Comparison of ENCODE assay signal across 9 cellular contexts in the genomic region with DNA sequence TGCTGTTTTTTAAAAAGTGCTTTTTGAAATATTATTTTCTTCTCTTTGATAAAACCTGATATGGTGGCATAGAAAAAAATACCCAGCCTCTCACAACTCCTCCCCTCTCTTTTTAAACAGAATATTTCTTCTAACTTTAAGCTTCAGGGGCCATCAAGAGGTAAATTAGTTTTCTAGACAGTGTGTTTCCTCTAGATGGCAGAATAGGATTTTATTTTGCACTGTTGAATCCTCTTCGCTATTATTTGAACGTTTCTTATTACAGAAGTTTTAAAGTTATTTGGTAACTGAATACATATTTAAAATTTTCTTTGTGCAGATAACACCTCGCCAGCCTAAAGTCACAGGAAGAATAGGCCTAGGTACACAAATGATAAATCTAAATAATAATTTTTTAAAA. TPM values are rescaled to one million over a fixed set of nuclear protein-coding genes. Genes with fewer than 3 reads are reported as not detected.
DNase-seq lines count a peak whose midpoint lies in the region; ATAC-seq and TF ChIP-seq lines count a peak whose summit lies in the region.
"Had no signal": no experiment of that assay in that cellular context is flagged by ENCODE, and none has a peak within 500 bp of the region (broad histone marks: within the 10 kb centered on the region; RNA-seq: fewer than 3 reads in every experiment).

No MANE protein-coding gene starts in this region.

- H3K9me3 ChIP-seq in DOHH2 (ENCODE audit: control insufficient read depth, insufficient read depth, low read length) (no peaks in the 10 kb centered on the region), liver (ENCODE audit: control insufficient read depth in 4 of 4, low read length in 3 of 4) (no peaks in the 10 kb centered on the region)

- TF ChIP-seq CTCF in DOHH2 (IDR thresholded peaks at IDR 0.05; ENCODE audit: low read depth, low read length, poor library complexity, severe bottlenecking) (peak; percentile 54), liver (IDR thresholded peaks at IDR 0.05; ENCODE audit: low read depth, low read length, missing input control) (peak; percentile 38)

- H3K9ac ChIP-seq in liver (ENCODE audit: low read depth in 1 of 2, low read length in 2 of 2): no peak overlapping the region

- no peak overlapping the region for H3K27ac ChIP-seq in DOHH2 (ENCODE audit: low read depth, low read length)
- H3K27ac ChIP-seq in liver (ENCODE audit: low read depth in 1 of 2, low read length in 2 of 2): no peak overlapping the region

- 12% methylated on average over 3 of the region's 3 CpGs for WGBS in liver

- TF ChIP-seq RAD21 in liver (IDR thresholded peaks at IDR 0.05): peak; percentile 77

- no peak for ATAC-seq in HG03521 (IDR thresholded peaks at IDR 0.05; ENCODE audit: unreplicated experiment)

- H3K36me3 ChIP-seq in DOHH2 (ENCODE audit: control insufficient read depth, low read length) (no peaks in the 10 kb centered on the region), liver (ENCODE audit: control insufficient read depth in 4 of 4, insufficient read depth in 3 of 4, low read depth in 1 of 4, low read length in 3 of 4) (no peaks in the 10 kb centered on the region)

- H4K20me1 ChIP-seq in DOHH2 (ENCODE audit: control insufficient read depth, insufficient read depth, low read depth, low read length): no peaks in the 10 kb centered on the region

- no peak overlapping the region for H3K4me2 ChIP-seq in DOHH2 (ENCODE audit: low read length)

- no peaks in the 10 kb centered on the region for H3K79me2 ChIP-seq in DOHH2 (ENCODE audit: control insufficient read depth, low read length)

- H3K27me3 ChIP-seq in DOHH2 (ENCODE audit: control insufficient read depth, low read length) (no peaks in the 10 kb centered on the region), liver (ENCODE audit: control insufficient read depth in 4 of 4, insufficient read depth in 4 of 4, low read length in 3 of 4) (no peaks in the 10 kb centered on the region)

- H3K4me3 ChIP-seq in DOHH2 (ENCODE audit: low read length) (no peak overlapping the region), liver (ENCODE audit: low read depth in 1 of 3, low read length in 3 of 3) (no peak overlapping the region)

- no peaks in the 10 kb centered on the region for H3F3A ChIP-seq in DOHH2 (ENCODE audit: control insufficient read depth, insufficient read depth)

- DNase-seq in M059J (ENCODE audit: low read depth) (peak; percentile 21), amniotic epithelial cell (ENCODE audit: low read depth) (peak; percentile 51), SKM-1 treated with dmso at 0.1 percent for 144 hours (lab: John Stamatoyannopoulos, UW; ENCODE audit: unreplicated experiment) (no peak), HK-2 (ENCODE audit: unreplicated experiment) (no peak), CD1c-positive myeloid dendritic cell (ENCODE audit: extremely low spot score) (no peak)
- DNase-seq: NCI-H2029 treated with DMSO at 0.1 percent for 48 hours had no signal

- H3K9me2 ChIP-seq in DOHH2 (replicated peaks; ENCODE audit: control insufficient read depth, low read length): no peaks in the 10 kb centered on the region

- H3K4me1 ChIP-seq in DOHH2 (ENCODE audit: control insufficient read depth, low read length) (no peaks in the 10 kb centered on the region), liver (ENCODE audit: control insufficient read depth in 4 of 4, insufficient read depth in 4 of 4, low read length in 3 of 4) (no peaks in the 10 kb centered on the region)

TF ChIP-seq in liver, 16 proteins besides CTCF, POLR2A, EP300 and RAD21:
- no peak for TF ChIP-seq FOXA2 (IDR thresholded peaks at IDR 0.05)
- TF ChIP-seq GABPA (IDR thresholded peaks at IDR 0.05 in 1 of 2, conservative IDR thresholded peaks at IDR 0.05 in 1 of 2): no peak
- TF ChIP-seq FOXA1 (IDR thresholded peaks at IDR 0.05): no peak
- TF ChIP-seq HNF4A (conservative IDR thresholded peaks at IDR 0.05): no peak
- no peak for TF ChIP-seq NR2F2 (IDR thresholded peaks at IDR 0.05)
- TF ChIP-seq JUND (IDR thresholded peaks at IDR 0.05): no peak
- TF ChIP-seq TAF1 (conservative IDR thresholded peaks at IDR 0.05): no peak
- TF ChIP-seq RXRA (IDR thresholded peaks at IDR 0.05): no peak
- TF ChIP-seq, protein P1, sequence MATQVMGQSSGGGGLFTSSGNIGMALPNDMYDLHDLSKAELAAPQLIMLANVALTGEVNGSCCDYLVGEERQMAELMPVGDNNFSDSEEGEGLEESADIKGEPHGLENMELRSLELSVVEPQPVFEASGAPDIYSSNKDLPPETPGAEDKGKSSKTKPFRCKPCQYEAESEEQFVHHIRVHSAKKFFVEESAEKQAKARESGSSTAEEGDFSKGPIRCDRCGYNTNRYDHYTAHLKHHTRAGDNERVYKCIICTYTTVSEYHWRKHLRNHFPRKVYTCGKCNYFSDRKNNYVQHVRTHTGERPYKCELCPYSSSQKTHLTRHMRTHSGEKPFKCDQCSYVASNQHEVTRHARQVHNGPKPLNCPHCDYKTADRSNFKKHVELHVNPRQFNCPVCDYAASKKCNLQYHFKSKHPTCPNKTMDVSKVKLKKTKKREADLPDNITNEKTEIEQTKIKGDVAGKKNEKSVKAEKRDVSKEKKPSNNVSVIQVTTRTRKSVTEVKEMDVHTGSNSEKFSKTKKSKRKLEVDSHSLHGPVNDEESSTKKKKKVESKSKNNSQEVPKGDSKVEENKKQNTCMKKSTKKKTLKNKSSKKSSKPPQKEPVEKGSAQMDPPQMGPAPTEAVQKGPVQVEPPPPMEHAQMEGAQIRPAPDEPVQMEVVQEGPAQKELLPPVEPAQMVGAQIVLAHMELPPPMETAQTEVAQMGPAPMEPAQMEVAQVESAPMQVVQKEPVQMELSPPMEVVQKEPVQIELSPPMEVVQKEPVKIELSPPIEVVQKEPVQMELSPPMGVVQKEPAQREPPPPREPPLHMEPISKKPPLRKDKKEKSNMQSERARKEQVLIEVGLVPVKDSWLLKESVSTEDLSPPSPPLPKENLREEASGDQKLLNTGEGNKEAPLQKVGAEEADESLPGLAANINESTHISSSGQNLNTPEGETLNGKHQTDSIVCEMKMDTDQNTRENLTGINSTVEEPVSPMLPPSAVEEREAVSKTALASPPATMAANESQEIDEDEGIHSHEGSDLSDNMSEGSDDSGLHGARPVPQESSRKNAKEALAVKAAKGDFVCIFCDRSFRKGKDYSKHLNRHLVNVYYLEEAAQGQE (IDR thresholded peaks at IDR 0.05): no peak
- TF ChIP-seq EGR1 (IDR thresholded peaks at IDR 0.05; ENCODE audit: low read depth in 2 of 2): no peak
- TF ChIP-seq HNF4G (IDR thresholded peaks at IDR 0.05): no peak
- TF ChIP-seq, protein P2, sequence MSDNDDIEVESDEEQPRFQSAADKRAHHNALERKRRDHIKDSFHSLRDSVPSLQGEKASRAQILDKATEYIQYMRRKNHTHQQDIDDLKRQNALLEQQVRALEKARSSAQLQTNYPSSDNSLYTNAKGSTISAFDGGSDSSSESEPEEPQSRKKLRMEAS (IDR thresholded peaks at IDR 0.05): no peak
- TF ChIP-seq, protein P3, sequence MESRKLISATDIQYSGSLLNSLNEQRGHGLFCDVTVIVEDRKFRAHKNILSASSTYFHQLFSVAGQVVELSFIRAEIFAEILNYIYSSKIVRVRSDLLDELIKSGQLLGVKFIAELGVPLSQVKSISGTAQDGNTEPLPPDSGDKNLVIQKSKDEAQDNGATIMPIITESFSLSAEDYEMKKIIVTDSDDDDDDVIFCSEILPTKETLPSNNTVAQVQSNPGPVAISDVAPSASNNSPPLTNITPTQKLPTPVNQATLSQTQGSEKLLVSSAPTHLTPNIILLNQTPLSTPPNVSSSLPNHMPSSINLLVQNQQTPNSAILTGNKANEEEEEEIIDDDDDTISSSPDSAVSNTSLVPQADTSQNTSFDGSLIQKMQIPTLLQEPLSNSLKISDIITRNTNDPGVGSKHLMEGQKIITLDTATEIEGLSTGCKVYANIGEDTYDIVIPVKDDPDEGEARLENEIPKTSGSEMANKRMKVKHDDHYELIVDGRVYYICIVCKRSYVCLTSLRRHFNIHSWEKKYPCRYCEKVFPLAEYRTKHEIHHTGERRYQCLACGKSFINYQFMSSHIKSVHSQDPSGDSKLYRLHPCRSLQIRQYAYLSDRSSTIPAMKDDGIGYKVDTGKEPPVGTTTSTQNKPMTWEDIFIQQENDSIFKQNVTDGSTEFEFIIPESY (IDR thresholded peaks at IDR 0.05): no peak
- TF ChIP-seq SP1 (IDR thresholded peaks at IDR 0.05): no peak
- TF ChIP-seq, protein P4, sequence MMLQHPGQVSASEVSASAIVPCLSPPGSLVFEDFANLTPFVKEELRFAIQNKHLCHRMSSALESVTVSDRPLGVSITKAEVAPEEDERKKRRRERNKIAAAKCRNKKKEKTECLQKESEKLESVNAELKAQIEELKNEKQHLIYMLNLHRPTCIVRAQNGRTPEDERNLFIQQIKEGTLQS (IDR thresholded peaks at IDR 0.05): no peak
- no peak for TF ChIP-seq YY1 (IDR thresholded peaks at IDR 0.05)

RNA-seq across cellular contexts. Expression of a gene that starts 30.3 kb away (rescaled TPM):
- 7.4 and 8.7 TPM in 2 replicates for total RNA-seq in M059J (2014; rRNA removed; shearing (Covaris generic))
- 10 to 100 TPM; 18.6 to 19.5 TPM for total RNA-seq in liver
- polyA plus RNA-seq in liver: 1 to 10 TPM; 5.2 to 6.0 TPM

RNA-seq across cellular contexts. Expression of a gene that starts 38.1 kb away (rescaled TPM):
- total RNA-seq in M059J (2014; rRNA removed; shearing (Covaris generic)): 4.5 and 5.7 TPM in 2 replicates
- 10 to 100 TPM; 17.1 to 47.6 TPM for total RNA-seq in liver
- 10 to 100 TPM; 16.3 to 32.9 TPM for polyA plus RNA-seq in liver

Comparison
In these comparisons a context has a peak if more than half of its experiments do, and no peak if none do; other contexts are left out.
1. DNase-seq: peak in M059J (single experiment) and amniotic epithelial cell (single experiment); none in SKM-1 treated with dmso at 0.1 percent for 144 hours (single experiment), HK-2 (single experiment) and CD1c-positive myeloid dendritic cell (single experiment).